7 cellular contexts compared by ENCODE assay signal in genomic region chr16:53743149-53743566, GRCh38. TPM values are rescaled to one million over a fixed set of nuclear protein-coding genes. Genes with fewer than 3 reads are reported as not detected.
DNase-seq lines count a peak whose midpoint lies in the region; ATAC-seq, FAIRE-seq and TF ChIP-seq lines count a peak whose summit lies in the region.

No MANE protein-coding gene starts in this region.

- H3K9me3 Mint-ChIP-seq in WTC11: peaks cover 15% of the 10 kb centered on the region

- CTCF ChIA-PET in WTC11 (lab: Charles Lee): interaction anchor here (0.7 to 4.9 kb wide), 20 partner anchors 8 to 589 kb away, joined by 3 to 53 read pairs (median 4); partner anchors contain the start of genes FTO and RPGRIP1L

- H3K27ac ChIP-seq in keratinocyte (ENCODE audit: control insufficient read depth, insufficient read depth, low read length): no peak overlapping the region

- no peaks in the 10 kb centered on the region for H3K36me3 Mint-ChIP-seq in WTC11

- dilution Hi-C loops in keratinocyte (cut with MboI; ENCODE audit: extremely low pct_ligation_motif_present, low sequenced_read_pairs): no loop called here

- no peaks in the 10 kb centered on the region for H3K36me3 ChIP-seq in keratinocyte (ENCODE audit: control insufficient read depth in 2 of 2, extremely low read depth in 1 of 2, insufficient read depth in 2 of 2, low read length in 2 of 2)

- ATAC-seq in HG03520 (IDR thresholded peaks at IDR 0.05; ENCODE audit: unreplicated experiment) (peak; percentile 50), WTC11 (peak; percentile 57; the same call in 1 of the 2 replicates), HG02973 (IDR thresholded peaks at IDR 0.05; ENCODE audit: unreplicated experiment) (no peak), HG02870 (IDR thresholded peaks at IDR 0.05; ENCODE audit: unreplicated experiment) (no peak)

- no peak overlapping the region for H3K9ac ChIP-seq in keratinocyte (ENCODE audit: control insufficient read depth, extremely low read depth, insufficient read depth, low read length)

- H3K27me3 ChIP-seq in keratinocyte (ENCODE audit: control insufficient read depth, extremely low read depth, insufficient read depth, low read length): no peaks in the 10 kb centered on the region

- POLR2A ChIA-PET in WTC11 (lab: Charles Lee): no interaction called here

- H3K27ac Mint-ChIP-seq in WTC11: no peak overlapping the region

- DNase-seq in ELR (ENCODE audit: low read depth) (peak; percentile 57), WTC11 (ENCODE audit: low spot score) (peak; percentile 21), keratinocyte (ENCODE audit: low read depth, low spot score) (no peak), NK-92 (lab: John Stamatoyannopoulos, UW; ENCODE audit: unreplicated experiment) (no peak)

- H3K79me2 ChIP-seq in keratinocyte (ENCODE audit: control insufficient read depth, insufficient read depth, low read length): peaks cover 33% of the 10 kb centered on the region

- peaks cover 47% of the 10 kb centered on the region for H3K4me1 ChIP-seq in keratinocyte (ENCODE audit: control insufficient read depth, extremely low read depth, insufficient read depth, low read length)

- FAIRE-seq in keratinocyte (lab: Jason Lieb, UNC): peak; percentile 78

- H4K20me1 ChIP-seq in keratinocyte (ENCODE audit: control insufficient read depth, extremely low read depth, insufficient read depth, low read length): no peaks in the 10 kb centered on the region

- no peak overlapping the region for H2AFZ ChIP-seq in keratinocyte (ENCODE audit: control insufficient read depth, low read length)

- no peaks in the 10 kb centered on the region for H3K27me3 Mint-ChIP-seq in WTC11 (ENCODE audit: low read depth)

- no peaks in the 10 kb centered on the region for H3K9me1 ChIP-seq in keratinocyte (ENCODE audit: control insufficient read depth, extremely low read depth, insufficient read depth, low read length)

- peak; percentile 49 for TF ChIP-seq CTCF in WTC11 (IDR thresholded peaks at IDR 0.05)
- peak; percentile 64 to 72 (median 71) for TF ChIP-seq CTCF in keratinocyte (optimal IDR thresholded peaks at IDR 0.05 in 1 of 3, IDR thresholded peaks at IDR 0.05 in 1 of 3, conservative IDR thresholded peaks at IDR 0.05 in 1 of 3; ENCODE audit: extremely low read depth in 1 of 3, insufficient read depth in 2 of 3, low read length in 3 of 3)

- H3K4me1 Mint-ChIP-seq in WTC11: peaks cover 27% of the 10 kb centered on the region

- no peaks in the 10 kb centered on the region for H3K9me3 ChIP-seq in keratinocyte (ENCODE audit: control insufficient read depth, low read depth, low read length)

- no peak overlapping the region for H3K4me2 ChIP-seq in keratinocyte (ENCODE audit: control insufficient read depth, extremely low read depth, insufficient read depth, low read depth, low read length)

- no peak overlapping the region for H3K4me3 ChIP-seq in keratinocyte (ENCODE audit: control insufficient read depth in 2 of 3, extremely low read depth in 1 of 3, insufficient read depth in 2 of 3, low read depth in 1 of 3, low read length in 3 of 3)

- no peak overlapping the region for H3K4me3 Mint-ChIP-seq in WTC11

TF ChIP-seq in WTC11, 78 proteins besides CTCF, POLR2A, EP300 and RAD21:
- TF ChIP-seq GTF2I (CRISPR knock-in tag; conservative IDR thresholded peaks at IDR 0.05): 0 out of 2 replicates have a peak, but pooled peaks have one; percentile 56
- no peak for TF ChIP-seq E2F1 (CRISPR knock-in tag; IDR thresholded peaks at IDR 0.05)
- TF ChIP-seq MXD4 (CRISPR knock-in tag; IDR thresholded peaks at IDR 0.05; ENCODE audit: borderline replicate concordance): no peak
- TF ChIP-seq, protein P1, sequence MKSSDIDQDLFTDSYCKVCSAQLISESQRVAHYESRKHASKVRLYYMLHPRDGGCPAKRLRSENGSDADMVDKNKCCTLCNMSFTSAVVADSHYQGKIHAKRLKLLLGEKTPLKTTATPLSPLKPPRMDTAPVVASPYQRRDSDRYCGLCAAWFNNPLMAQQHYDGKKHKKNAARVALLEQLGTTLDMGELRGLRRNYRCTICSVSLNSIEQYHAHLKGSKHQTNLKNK (CRISPR knock-in tag; IDR thresholded peaks at IDR 0.05): no peak
- TF ChIP-seq ATF3 (CRISPR knock-in tag; conservative IDR thresholded peaks at IDR 0.05): no peak
- no peak for TF ChIP-seq ZBTB43 (CRISPR knock-in tag; IDR thresholded peaks at IDR 0.05)

RNA-seq across cellular contexts. Expression of gene FTO, which starts 39.2 kb away (rescaled TPM):
- 57.4 to 62.6 TPM (median 59.6 TPM) in 3 replicates for total RNA-seq in WTC11 (2021)
- 46.8 to 87.2 TPM (median 56.4 TPM) in 3 replicates for polyA plus RNA-seq in keratinocyte
- 21.4 TPM for polyA plus RNA-seq in keratinocyte (2011; ENCODE audit: low read depth)
- polyA plus RNA-seq in keratinocyte (2011; cell fraction: cytosol; rRNA removed): 63.6 and 80.7 TPM in 2 replicates
- polyA plus RNA-seq in keratinocyte (2011; cell fraction: nucleus; rRNA removed): 66.5 and 74.0 TPM in 2 replicates
- polyA plus RNA-seq in keratinocyte (2012; ENCODE audit: low replicate concordance): 33.8 and 50.1 TPM in 2 replicates
- polyA minus RNA-seq in keratinocyte: 51.0 to 113 TPM (median 87.3 TPM) in 3 replicates
- 63.7 TPM for polyA minus RNA-seq in keratinocyte (2011; cell fraction: cytosol; rRNA and poly(A)+ RNA removed)
- polyA minus RNA-seq in keratinocyte (2011; cell fraction: nucleus; rRNA and poly(A)+ RNA removed): 51.8 and 112 TPM in 2 replicates

RNA-seq across cellular contexts. Expression of gene RPGRIP1L, which starts 39.5 kb away (rescaled TPM):
- 9.8 to 11.7 TPM (median 10.9 TPM) in 3 replicates for total RNA-seq in WTC11 (2021)
- polyA plus RNA-seq in keratinocyte: 7.8 to 11.6 TPM (median 7.9 TPM) in 3 replicates
- polyA plus RNA-seq in keratinocyte (2011; ENCODE audit: low read depth): 6.4 TPM
- 4.4 and 7.3 TPM in 2 replicates for polyA plus RNA-seq in keratinocyte (2011; cell fraction: cytosol; rRNA removed)
- polyA plus RNA-seq in keratinocyte (2011; cell fraction: nucleus; rRNA removed): 9.8 and 12.4 TPM in 2 replicates
- 3.1 and 7.0 TPM in 2 replicates for polyA plus RNA-seq in keratinocyte (2012; ENCODE audit: low replicate concordance)
- 2.6 to 14.2 TPM (median 10.3 TPM) in 3 replicates for polyA minus RNA-seq in keratinocyte
- polyA minus RNA-seq in keratinocyte (2011; cell fraction: cytosol; rRNA and poly(A)+ RNA removed): 7.7 TPM
- polyA minus RNA-seq in keratinocyte (2011; cell fraction: nucleus; rRNA and poly(A)+ RNA removed): 8.8 and 18.6 TPM in 2 replicates

Comparison
In these comparisons a context has a peak if more than half of its experiments do, and no peak if none do; other contexts are left out.
1. DNase-seq: peak in ELR (single experiment) and WTC11 (single experiment); none in keratinocyte (single experiment) and NK-92 (single experiment).
2. ATAC-seq: peak in HG03520 (single experiment) and WTC11 (single experiment); none in HG02973 (single experiment) and HG02870 (single experiment).